ENCODE assay signal across 27 cellular contexts in genomic region chr7:150425670-150426069, GRCh38. TPM values are rescaled to one million over a fixed set of nuclear protein-coding genes. Genes with fewer than 3 reads are reported as not detected.
DNase-seq lines count a peak whose midpoint lies in the region; ATAC-seq, FAIRE-seq and TF ChIP-seq lines count a peak whose summit lies in the region.
"Had no signal": no experiment of that assay in that cellular context is flagged by ENCODE, and none has a peak within 500 bp of the region (broad histone marks: within the 10 kb centered on the region; RNA-seq: fewer than 3 reads in every experiment).

No MANE protein-coding gene starts in this region.

- no peak overlapping the region for H3K4me3 Mint-ChIP-seq in activated naive CD4-positive, alpha-beta T cell treated with anti-CD3 and anti-CD28 coated beads, Interleukin-2, amount 10 ng/mL, durations not matched to agents 7 days and 5 days
- H3K4me3 Mint-ChIP-seq in chondrocyte (ENCODE audit: unreplicated experiment) = no peak overlapping the region
- H3K4me3 Mint-ChIP-seq: CD8-positive, alpha-beta T cell; GM23338 had no signal

- POLR2A ChIA-PET in endothelial cell of umbilical vein (lab: Charles Lee) = no interaction called here

- peaks cover 46% of the 10 kb centered on the region for H3K27me3 Mint-ChIP-seq in activated naive CD4-positive, alpha-beta T cell treated with anti-CD3 and anti-CD28 coated beads, Interleukin-2, amount 10 ng/mL, durations not matched to agents 7 days and 5 days
- H3K27me3 Mint-ChIP-seq in chondrocyte (ENCODE audit: low read depth) = peaks cover 2% of the 10 kb centered on the region

- dilution Hi-C loops in endothelial cell of umbilical vein (cut with MboI; ENCODE audit: extremely low pct_ligation_motif_present, low sequenced_read_pairs) = no loop called here

- no peak for ATAC-seq in activated naive CD4-positive, alpha-beta T cell treated with anti-CD3 and anti-CD28 coated beads, Interleukin-2, amount 50 U/mL, for 72 hours
- ATAC-seq: CD8-positive, alpha-beta T cell; GM23338 had no signal

- H3K27me3 ChIP-seq in endothelial cell of umbilical vein (ENCODE audit: control insufficient read depth in 2 of 2, insufficient read depth in 2 of 2, low read length in 2 of 2) (peaks cover 0 to 3% of the 10 kb centered on the region in 2 experiments), MG63 (no peaks in the 10 kb centered on the region)
- H3K27me3 ChIP-seq: SJSA1 had no signal

- FAIRE-seq in endothelial cell of umbilical vein (lab: Jason Lieb, UNC) = peak; percentile 44
- FAIRE-seq: G401.6 had no signal

- DNase-seq in activated naive CD4-positive, alpha-beta T cell treated with anti-CD3 and anti-CD28 coated beads, Interleukin-2, amount 10 ng/mL, durations not matched to agents 7 days and 5 days = peak; percentile 8
- DNase-seq in activated naive CD4-positive, alpha-beta T cell treated with anti-CD3 and anti-CD28 coated beads, Interleukin-2, amount 50 U/mL, for 72 hours (ENCODE audit: low spot score in 2 of 2) = no peak
- DNase-seq in chondrocyte (ENCODE audit: low spot score) = peak; percentile 14
- no peak for DNase-seq in endothelial cell of umbilical vein (ENCODE audit: low read depth, low spot score)
- DNase-seq in ureter (ENCODE audit: low spot score) = peak; percentile 34
- DNase-seq in C1 segment of cervical spinal cord (lab: John Stamatoyannopoulos, UW) = no peak
- DNase-seq in MG63 = no peak
- DNase-seq: Caco-2, HCEC 1CT, IMR-90, NCI-H1092, NCI-H1417 treated with DMSO at 0.1 percent for 48 hours, NCI-H1694 treated with DMSO at 0.1 percent for 48 hours, NCI-H2081 treated with DMSO at 0.1 percent for 48 hours, NCI-H2171, NCI-H226, NCI-H510A, NCI-H69, Right ventricle myocardium superior, RPMI8226 had no signal

- H3K27ac ChIP-seq in endothelial cell of umbilical vein (ENCODE audit: insufficient read depth, low read depth, low read length) = no peak overlapping the region
- H3K27ac ChIP-seq: C4-2B, KMS-11, SJSA1 had no signal

- no peak overlapping the region for H3K27ac Mint-ChIP-seq in activated naive CD4-positive, alpha-beta T cell treated with anti-CD3 and anti-CD28 coated beads, Interleukin-2, amount 10 ng/mL, durations not matched to agents 7 days and 5 days
- no peak overlapping the region for H3K27ac Mint-ChIP-seq in activated naive CD4-positive, alpha-beta T cell treated with anti-CD3 and anti-CD28 coated beads, Interleukin-2, amount 50 U/mL, for 72 hours
- H3K27ac Mint-ChIP-seq in chondrocyte (ENCODE audit: unreplicated experiment) = no peak overlapping the region
- H3K27ac Mint-ChIP-seq: CD8-positive, alpha-beta T cell; GM23338 had no signal

- intact Hi-C loops in endothelial cell of umbilical vein (cut with micrococcal nuclease) = no loop called here

- peaks cover 1% of the 10 kb centered on the region for H3K36me3 Mint-ChIP-seq in activated naive CD4-positive, alpha-beta T cell treated with anti-CD3 and anti-CD28 coated beads, Interleukin-2, amount 10 ng/mL, durations not matched to agents 7 days and 5 days
- H3K36me3 Mint-ChIP-seq in activated naive CD4-positive, alpha-beta T cell treated with anti-CD3 and anti-CD28 coated beads, Interleukin-2, amount 50 U/mL, for 72 hours = no peaks in the 10 kb centered on the region
- no peaks in the 10 kb centered on the region for H3K36me3 Mint-ChIP-seq in chondrocyte (ENCODE audit: low read depth)
- H3K36me3 Mint-ChIP-seq: CD8-positive, alpha-beta T cell had no signal

- H3K4me1 Mint-ChIP-seq in activated naive CD4-positive, alpha-beta T cell treated with anti-CD3 and anti-CD28 coated beads, Interleukin-2, amount 10 ng/mL, durations not matched to agents 7 days and 5 days = peaks cover 14% of the 10 kb centered on the region
- peaks cover 24% of the 10 kb centered on the region for H3K4me1 Mint-ChIP-seq in chondrocyte (ENCODE audit: low read depth)

- no peaks in the 10 kb centered on the region for H3K9me3 Mint-ChIP-seq in activated naive CD4-positive, alpha-beta T cell treated with anti-CD3 and anti-CD28 coated beads, Interleukin-2, amount 10 ng/mL, durations not matched to agents 7 days and 5 days
- H3K9me3 Mint-ChIP-seq in activated naive CD4-positive, alpha-beta T cell treated with anti-CD3 and anti-CD28 coated beads, Interleukin-2, amount 50 U/mL, for 72 hours = peaks cover 0 to 5% of the 10 kb centered on the region in 2 donors
- H3K9me3 Mint-ChIP-seq in chondrocyte (ENCODE audit: low read depth) = no peaks in the 10 kb centered on the region
- H3K9me3 Mint-ChIP-seq: CD8-positive, alpha-beta T cell; GM23338 had no signal

- H2AFZ ChIP-seq in endothelial cell of umbilical vein (ENCODE audit: low read depth, low read length) = no peak overlapping the region
- H2AFZ ChIP-seq: GM23338 had no signal

- H3K9me3 ChIP-seq in endothelial cell of umbilical vein (replicated peaks; ENCODE audit: control insufficient read depth, insufficient read depth, low read length) = no peaks in the 10 kb centered on the region
- no peaks in the 10 kb centered on the region for H3K9me3 ChIP-seq in MG63
- H3K9me3 ChIP-seq: Caco-2, SJSA1 had no signal

- H3K9ac ChIP-seq in endothelial cell of umbilical vein (replicated peaks; ENCODE audit: extremely low read depth, insufficient read depth, low read length) = no peak overlapping the region
- H3K9ac ChIP-seq: KMS-11 had no signal

- TF ChIP-seq CTCF in chondrocyte (IDR thresholded peaks at IDR 0.05) (no peak), endothelial cell of umbilical vein (IDR thresholded peaks at IDR 0.05; ENCODE audit: extremely low read depth in 1 of 2, insufficient read depth in 1 of 2, low read depth in 1 of 2, low read length in 2 of 2) (no peak)

- H4K20me1 ChIP-seq in endothelial cell of umbilical vein (replicated peaks; ENCODE audit: control insufficient read depth, extremely low read depth, insufficient read depth, low read length) = no peaks in the 10 kb centered on the region

- no peak overlapping the region for H3K4me3 ChIP-seq in endothelial cell of umbilical vein (replicated peaks in 1 of 3; ENCODE audit: insufficient read depth in 1 of 3, low read depth in 1 of 3, low read length in 3 of 3)
- no peak overlapping the region for H3K4me3 ChIP-seq in MG63
- H3K4me3 ChIP-seq: GM23338, SJSA1 had no signal

- no peaks in the 10 kb centered on the region for H3K4me1 ChIP-seq in endothelial cell of umbilical vein (ENCODE audit: control insufficient read depth, extremely low read depth, insufficient read depth, low read length)
- H3K4me1 ChIP-seq: SJSA1 had no signal

- no peak for TF ChIP-seq POLR2A in endothelial cell of umbilical vein (IDR thresholded peaks at IDR 0.05; ENCODE audit: low read depth, low read length)

- H3K79me2 ChIP-seq in endothelial cell of umbilical vein (ENCODE audit: control insufficient read depth, insufficient read depth, low read length) = no peaks in the 10 kb centered on the region

- H3K9me1 ChIP-seq in endothelial cell of umbilical vein (replicated peaks; ENCODE audit: control insufficient read depth, extremely low read depth, insufficient read depth, low read length) = no peaks in the 10 kb centered on the region

- H3K4me2 ChIP-seq in endothelial cell of umbilical vein (ENCODE audit: insufficient read depth, low read length) = no peak overlapping the region
- H3K4me2 ChIP-seq: GM23338, KMS-11 had no signal

- no peaks in the 10 kb centered on the region for H3K36me3 ChIP-seq in endothelial cell of umbilical vein (ENCODE audit: control insufficient read depth in 2 of 2, extremely low read depth in 1 of 2, insufficient read depth in 2 of 2, low read length in 2 of 2)
- no peaks in the 10 kb centered on the region for H3K36me3 ChIP-seq in MG63
- H3K36me3 ChIP-seq: SJSA1 had no signal

- CTCF ChIA-PET in activated naive CD4-positive, alpha-beta T cell treated with anti-CD3 and anti-CD28 coated beads, Interleukin-2, amount 10 ng/mL, durations not matched to agents 7 days and 5 days (lab: Charles Lee) = no interaction called here
- CTCF ChIA-PET in endothelial cell of umbilical vein (lab: Charles Lee) = no interaction called here

- BruUV-seq in endothelial cell of umbilical vein (replicated peaks; lab: Mats Ljungman, UMichigan) = no TSS peak

RNA-seq across cellular contexts. Expression of gene GIMAP8, which starts 24.8 kb away (rescaled TPM):
- 10 to 100 TPM; 13.5 to 17.7 TPM for total RNA-seq in activated naive CD4-positive, alpha-beta T cell treated with anti-CD3 and anti-CD28 coated beads, Interleukin-2, amount 50 U/mL, for 72 hours
- total RNA-seq in chondrocyte (not detected in 3 replicates), endothelial cell of umbilical vein (67.5 and 71.8 TPM in 2 replicates), ureter (13.6 TPM)
- polyA plus RNA-seq in endothelial cell of umbilical vein = 25.3 and 32.2 TPM in 2 replicates
- 36.2 and 42.4 TPM in 2 replicates for polyA plus RNA-seq in endothelial cell of umbilical vein (2011; cell fraction: cytosol; rRNA removed)
- polyA plus RNA-seq in endothelial cell of umbilical vein (2011; cell fraction: nucleus; rRNA removed) = 51.4 and 53.1 TPM in 2 replicates
- polyA plus RNA-seq in endothelial cell of umbilical vein (2012) = 23.3 and 30.6 TPM in 2 replicates
- 61.1 and 65.6 TPM in 2 replicates for polyA minus RNA-seq in endothelial cell of umbilical vein
- polyA minus RNA-seq in endothelial cell of umbilical vein (2011; cell fraction: cytosol; rRNA and poly(A)+ RNA removed) = not detected
- 31.7 and 33.7 TPM in 2 replicates for polyA minus RNA-seq in endothelial cell of umbilical vein (2011; cell fraction: nucleus; rRNA and poly(A)+ RNA removed)
- total RNA-seq in MG63 (2014; rRNA removed; shearing (Covaris generic); ENCODE audit: low replicate concordance) = not detected in 2 replicates
- total RNA-seq: A673, GM23338, IMR-90, SJSA1 had no signal
- polyA plus RNA-seq: IMR-90 had no signal

RNA-seq across cellular contexts. Expression of gene ZNF775, which starts 46.5 kb away (rescaled TPM):
- 1 to 10 TPM; 4.4 to 5.0 TPM for total RNA-seq in activated naive CD4-positive, alpha-beta T cell treated with anti-CD3 and anti-CD28 coated beads, Interleukin-2, amount 50 U/mL, for 72 hours
- 4.3 to 6.5 TPM (median 6.0 TPM) in 3 replicates for total RNA-seq in chondrocyte
- total RNA-seq in endothelial cell of umbilical vein = 8.3 and 9.7 TPM in 2 replicates
- polyA plus RNA-seq in endothelial cell of umbilical vein = 5.8 and 7.4 TPM in 2 replicates
- polyA plus RNA-seq in endothelial cell of umbilical vein (2011; cell fraction: cytosol; rRNA removed) = 2.6 and 4.3 TPM in 2 replicates
- polyA plus RNA-seq in endothelial cell of umbilical vein (2011; cell fraction: nucleus; rRNA removed) = 2.7 and 3.0 TPM in 2 replicates
- polyA plus RNA-seq in endothelial cell of umbilical vein (2012) = 3.6 and 5.0 TPM in 2 replicates
- 2.3 and 3.7 TPM in 2 replicates for polyA minus RNA-seq in endothelial cell of umbilical vein
- polyA minus RNA-seq in endothelial cell of umbilical vein (2011; cell fraction: cytosol; rRNA and poly(A)+ RNA removed) = 1.0 TPM
- polyA minus RNA-seq in endothelial cell of umbilical vein (2011; cell fraction: nucleus; rRNA and poly(A)+ RNA removed) = 0.58 and 2.4 TPM in 2 replicates
- 3.6 TPM for total RNA-seq in ureter
- total RNA-seq in MG63 (2014; rRNA removed; shearing (Covaris generic); ENCODE audit: low replicate concordance) = 4.0 and 13.9 TPM in 2 replicates

RNA-seq across cellular contexts. Expression of gene REPIN1, which starts 57.0 kb away (rescaled TPM):
- total RNA-seq in activated naive CD4-positive, alpha-beta T cell treated with anti-CD3 and anti-CD28 coated beads, Interleukin-2, amount 50 U/mL, for 72 hours = 10 to 100 TPM; 57.1 to 77.4 TPM
- 59.5 to 65.8 TPM (median 63.4 TPM) in 3 replicates for total RNA-seq in chondrocyte
- total RNA-seq in endothelial cell of umbilical vein = 139 and 140 TPM in 2 replicates
- polyA plus RNA-seq in endothelial cell of umbilical vein = 108 and 116 TPM in 2 replicates
- 75.8 and 97.4 TPM in 2 replicates for polyA plus RNA-seq in endothelial cell of umbilical vein (2011; cell fraction: cytosol; rRNA removed)
- 109 and 118 TPM in 2 replicates for polyA plus RNA-seq in endothelial cell of umbilical vein (2011; cell fraction: nucleus; rRNA removed)
- 79.2 and 83.8 TPM in 2 replicates for polyA plus RNA-seq in endothelial cell of umbilical vein (2012)
- polyA minus RNA-seq in endothelial cell of umbilical vein = 62.8 and 65.7 TPM in 2 replicates
- 54.0 TPM for polyA minus RNA-seq in endothelial cell of umbilical vein (2011; cell fraction: cytosol; rRNA and poly(A)+ RNA removed)
- polyA minus RNA-seq in endothelial cell of umbilical vein (2011; cell fraction: nucleus; rRNA and poly(A)+ RNA removed) = 37.4 and 48.4 TPM in 2 replicates
- total RNA-seq in ureter = 117 TPM
- total RNA-seq in MG63 (2014; rRNA removed; shearing (Covaris generic); ENCODE audit: low replicate concordance) = 43.6 and 64.7 TPM in 2 replicates

Comparison
In these comparisons a context has a peak if more than half of its experiments do, and no peak if none do; other contexts are left out.
1. DNase-seq: peak in activated naive CD4-positive, alpha-beta T cell treated with anti-CD3 and anti-CD28 coated beads, Interleukin-2, amount 10 ng/mL, durations not matched to agents 7 days and 5 days (single experiment), chondrocyte (single experiment) and ureter (single experiment); none in activated naive CD4-positive, alpha-beta T cell treated with anti-CD3 and anti-CD28 coated beads, Interleukin-2, amount 50 U/mL, for 72 hours (0 of 2), endothelial cell of umbilical vein (single experiment), C1 segment of cervical spinal cord (0 of 14) and MG63 (single experiment).
2. RNA of gene GIMAP8, which starts 24.8 kb away (total RNA-seq): 67.5 to 71.8 TPM in endothelial cell of umbilical vein, 13.5 to 17.7 TPM in activated naive CD4-positive, alpha-beta T cell treated with anti-CD3 and anti-CD28 coated beads, Interleukin-2, amount 50 U/mL, for 72 hours and 13.6 TPM in ureter (single experiment); not detected in chondrocyte and not detected in MG63; every median in the first group is over 10 times any median in the second.